ENCODE assay signal across 9 cellular contexts in the genomic region with DNA sequence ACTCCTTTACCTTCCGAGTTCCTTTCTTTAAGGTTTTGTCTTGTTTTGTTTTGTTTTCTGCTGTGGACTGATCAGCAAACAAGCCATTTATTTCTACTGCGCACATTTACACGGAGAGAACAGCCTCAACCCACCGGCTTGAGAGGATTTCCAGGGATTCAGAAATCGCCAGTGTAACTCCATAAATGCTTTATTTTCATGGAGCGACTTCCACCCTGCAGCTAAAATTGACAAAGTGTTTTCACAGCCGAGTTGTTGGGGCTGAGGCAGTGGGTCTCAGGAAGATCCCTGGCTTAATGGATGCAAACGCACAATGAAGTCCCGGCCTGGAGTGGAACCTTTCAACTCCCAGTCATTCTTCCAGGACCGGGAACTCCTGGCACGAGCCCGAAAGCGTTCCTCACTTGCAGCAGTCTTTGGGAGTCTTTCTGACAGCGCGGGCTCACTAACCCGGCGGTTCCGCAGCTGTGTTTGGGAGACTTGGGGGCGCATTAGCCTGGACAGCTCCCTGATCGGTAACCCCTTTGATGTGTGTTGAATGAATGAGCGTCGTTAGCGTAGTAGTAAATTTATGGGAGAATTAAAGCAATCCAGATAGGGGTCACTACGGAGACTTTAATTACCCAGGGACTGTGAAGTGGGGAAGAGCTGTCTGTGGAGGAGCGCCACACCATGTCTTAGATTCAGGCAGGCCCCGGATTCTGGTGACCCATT. TPM values are rescaled to one million over a fixed set of nuclear protein-coding genes. Genes with fewer than 3 reads are reported as not detected.
DNase-seq lines count a peak whose midpoint lies in the region; ATAC-seq, FAIRE-seq and TF ChIP-seq lines count a peak whose summit lies in the region.
"Had no signal": no experiment of that assay in that cellular context is flagged by ENCODE, and none has a peak within 500 bp of the region (broad histone marks: within the 10 kb centered on the region; RNA-seq: fewer than 3 reads in every experiment).

No MANE protein-coding gene starts in this region.

- whole genome bisulfite sequencing in H1 (ENCODE audit: extremely low coverage in 1 of 2, insufficient coverage in 1 of 2, insufficient read length in 1 of 2, insufficient replicate concordance in 2 of 2, low coverage in 1 of 2, low lambda C conversion rate in 2 of 2, missing lambda C conversion rate in 1 of 2), 2 experiments = 9% methylated on average over 26 of the region's 26 CpGs; no CpG with 5 or more reads in 1 of the 2 experiments

- intact Hi-C loops in mucosa of descending colon (cut with DNase I, micrococcal nuclease) = no loop called here

- H3K23ac ChIP-seq in H1 (ENCODE audit: insufficient read length) = no peak overlapping the region

- no peak overlapping the region for H4K5ac ChIP-seq in H1 (ENCODE audit: insufficient read length, low read depth, low read length)

- no peak overlapping the region for H3K4ac ChIP-seq in H1 (replicated peaks; ENCODE audit: insufficient read length, low read depth, low read length)

- no peaks in the 10 kb centered on the region for H3K79me1 ChIP-seq in H1 (ENCODE audit: low read depth, low read length)

- TF ChIP-seq RAD21 in H1 (IDR thresholded peaks at IDR 0.05 in 1 of 2, conservative IDR thresholded peaks at IDR 0.05 in 1 of 2; ENCODE audit: low read depth in 2 of 2, low read length in 2 of 2) = peak in 1 of 2 experiments; percentile 1; a peak in 1 of 4 replicates

- CTCF ChIA-PET in H1 (lab: Charles Lee; ENCODE audit: partially characterized antibody) = interaction anchor here (1.3 to 5.5 kb wide), 2 partner anchors 310 to 371 kb away, joined by 3 to 39 read pairs; no protein-coding TSS in a partner anchor

- H2BK12ac ChIP-seq in H1 (ENCODE audit: low read depth, low read length) = no peak overlapping the region

- no peak overlapping the region for H4K91ac ChIP-seq in H1 (replicated peaks; ENCODE audit: insufficient read length, low read length)

- H3K9me3 ChIP-seq in H1 (ENCODE audit: insufficient read depth in 2 of 2, low read depth in 1 of 2, low read length in 1 of 2) (0 out of 4 replicates have a peak, but pooled peaks cover 0 to 3% of the 10 kb centered on the region in 2 experiments), mucosa of descending colon (no peaks in the 10 kb centered on the region)

- H3K27ac ChIP-seq in H1 (ENCODE audit: low read depth, low read length) = no peak overlapping the region

- no peak overlapping the region; the same call in 1 of the 2 replicates for H3K18ac ChIP-seq in H1 (ENCODE audit: extremely low read depth, low read length)

- no peak overlapping the region for H2AK5ac ChIP-seq in H1 (ENCODE audit: low read depth, low read length)

- H3K56ac ChIP-seq in H1 (replicated peaks; ENCODE audit: insufficient read length, low read depth, low read length) = peak overlapping the region; percentile 38

- ATAC-seq in mucosa of descending colon = no peak

- no peak overlapping the region for H4K8ac ChIP-seq in H1 (ENCODE audit: extremely low read depth, insufficient read depth, low read length)

- H3K36me3 ChIP-seq in H1 (ENCODE audit: control insufficient read depth in 2 of 4, insufficient read depth in 4 of 4, low read length in 3 of 4) = no peaks in the 10 kb centered on the region
- no peaks in the 10 kb centered on the region for H3K36me3 ChIP-seq in mucosa of descending colon (ENCODE audit: low read depth)

- H2BK20ac ChIP-seq in H1 (ENCODE audit: low read length) = no peak overlapping the region

- POLR2A ChIA-PET in H1 (lab: Charles Lee; ENCODE audit: partially characterized antibody) = no interaction called here

- H3K23me2 ChIP-seq in H1 (ENCODE audit: low read depth, low read length) = peaks cover 20% of the 10 kb centered on the region

- H3K27me3 ChIP-seq in H1 (replicated peaks in 1 of 4; ENCODE audit: control insufficient read depth in 3 of 4, extremely low read depth in 1 of 4, insufficient read depth in 3 of 4, low read length in 3 of 4) = peaks cover 8 to 42% (median 30%) of the 10 kb centered on the region in 4 experiments

- H3K4me2 ChIP-seq in H1 (ENCODE audit: insufficient read depth in 1 of 2, low read depth in 2 of 2, low read length in 2 of 2) = peak overlapping the region; percentile 85 to 89

- peaks cover 0 to 4% of the 10 kb centered on the region in 2 experiments for H4K20me1 ChIP-seq in H1 (replicated peaks in 1 of 2; ENCODE audit: control insufficient read depth in 1 of 2, insufficient read depth in 2 of 2, low read length in 2 of 2)

- no peak for TF ChIP-seq EP300 in H1 (IDR thresholded peaks at IDR 0.05; ENCODE audit: borderline replicate concordance in 1 of 2, low read depth in 2 of 2, low read length in 2 of 2)

- no peak overlapping the region for H3K9ac ChIP-seq in H1 (replicated peaks in 1 of 4; ENCODE audit: extremely low read depth in 1 of 4, low read depth in 3 of 4, low read length in 3 of 4)

- TF ChIP-seq POLR2A in H1 (IDR thresholded peaks at IDR 0.05; ENCODE audit: control extremely low read depth in 1 of 2, low read depth in 2 of 2, low read length in 2 of 2) = no peak

- no peak overlapping the region for H2BK15ac ChIP-seq in H1 (ENCODE audit: low read length)

- H3K4me3 ChIP-seq in H1 (ENCODE audit: extremely low read depth in 1 of 4, insufficient read depth in 2 of 4, low read depth in 3 of 4, low read length in 4 of 4) = peak overlapping the region; percentile 48 to 70 (median 64)
- no peak overlapping the region for H3K4me3 ChIP-seq in mucosa of descending colon

- TF ChIP-seq CTCF in H1 (IDR thresholded peaks at IDR 0.05; ENCODE audit: control extremely low read depth in 1 of 3, insufficient read depth in 1 of 3, low read depth in 1 of 3, low read length in 3 of 3) = no peak
- no peak for TF ChIP-seq CTCF in mucosa of descending colon (IDR thresholded peaks at IDR 0.05)

- peaks cover 0 to 3% (median 1%) of the 10 kb centered on the region in 4 experiments; a peak in 3 of 7 replicates for H3K4me1 ChIP-seq in H1 (replicated peaks in 1 of 4; ENCODE audit: control insufficient read depth in 3 of 4, insufficient read depth in 4 of 4, low read length in 3 of 4)
- peaks cover 15% of the 10 kb centered on the region for H3K4me1 ChIP-seq in mucosa of descending colon (ENCODE audit: low read depth)

- no peak overlapping the region for H2BK120ac ChIP-seq in H1 (replicated peaks; ENCODE audit: low read depth, low read length)

- no peaks in the 10 kb centered on the region for H3K79me2 ChIP-seq in H1 (ENCODE audit: control insufficient read depth in 1 of 2, insufficient read depth in 2 of 2, low read length in 2 of 2)

- H2AFZ ChIP-seq in H1 (ENCODE audit: low read length) = peak overlapping the region; percentile 65; the same call in 1 of the 2 replicates

- no peak overlapping the region for H2BK5ac ChIP-seq in H1 (ENCODE audit: low read depth, low read length)

- DNase-seq in NCI-H146 (lab: John Stamatoyannopoulos, UW) (peak; percentile 3), NCI-H146 treated with DMSO at 0.1 percent for 48 hours (lab: John Stamatoyannopoulos, UW; ENCODE audit: unreplicated experiment) (no peak), M059J (ENCODE audit: low read depth) (peak; percentile 3), H1 (ENCODE audit: low read depth in 1 of 2, low spot score in 2 of 2) (peak in 1 of 2 experiments; percentile 64), mucosa of descending colon (peak; percentile 36 to 49 (median 45)), HTR-8/SVneo (ENCODE audit: insufficient read length, low spot score) (no peak)
- DNase-seq in stimulated activated naive CD4-positive, alpha-beta T cell treated with Interleukin-2 at 50 U/mL for 16 hours (lab: John Stamatoyannopoulos, UW) = no peak
- DNase-seq in stimulated activated CD8-positive, alpha-beta memory T cell treated with anti-CD3 and anti-CD28 coated beads, Interleukin-4, amount 100 ng/mL, for 48 hours = no peak

- H3K14ac ChIP-seq in H1 (ENCODE audit: insufficient read length) = no peak overlapping the region

- FAIRE-seq in H1 (lab: Jason Lieb, UNC) (peak; percentile 45), HTR-8/SVneo (lab: Jason Lieb, UNC) (no peak)

TF ChIP-seq in H1, 55 proteins besides CTCF, POLR2A, EP300 and RAD21 (continues in another document):
- no peak for TF ChIP-seq TEAD4 (IDR thresholded peaks at IDR 0.05; ENCODE audit: low read depth, low read length)
- TF ChIP-seq KDM4A (IDR thresholded peaks at IDR 0.05; ENCODE audit: low read depth, low read length, severe bottlenecking) = no peak
- TF ChIP-seq JUN (IDR thresholded peaks at IDR 0.05; ENCODE audit: low read depth, low read length) = no peak
- TF ChIP-seq TCF12 (IDR thresholded peaks at IDR 0.05; ENCODE audit: low read depth, low read length) = no peak
- TF ChIP-seq CREB1 (IDR thresholded peaks at IDR 0.05) = no peak
- no peak for TF ChIP-seq POU5F1 (IDR thresholded peaks at IDR 0.05; ENCODE audit: low read depth, low read length)
- peak; percentile 22; the same call in 1 of the 2 replicates for TF ChIP-seq SP1 (IDR thresholded peaks at IDR 0.05; ENCODE audit: low read depth, low read length)
- peak; percentile 56 for TF ChIP-seq ASH2L (IDR thresholded peaks at IDR 0.05; ENCODE audit: low read length)
- no peak for TF ChIP-seq SP2 (IDR thresholded peaks at IDR 0.05; ENCODE audit: low read length)
- TF ChIP-seq NANOG (IDR thresholded peaks at IDR 0.05; ENCODE audit: insufficient read depth, low read depth, low read length, poor library complexity, severe bottlenecking) = no peak
- peak; percentile 94 for TF ChIP-seq SAP30 (IDR thresholded peaks at IDR 0.05; ENCODE audit: insufficient read depth, insufficient replicate concordance, low read length)
- TF ChIP-seq POLR2AphosphoS5 (IDR thresholded peaks at IDR 0.05; ENCODE audit: low read depth, low read length) = no peak
- no peak for TF ChIP-seq BRCA1 (IDR thresholded peaks at IDR 0.05; ENCODE audit: low read depth, low read length)
- no peak for TF ChIP-seq FOSL1 (IDR thresholded peaks at IDR 0.05; ENCODE audit: insufficient read depth, low read depth, low read length)
- TF ChIP-seq GTF2F1 (IDR thresholded peaks at IDR 0.05; ENCODE audit: borderline replicate concordance, low read depth, low read length) = no peak
- no peak for TF ChIP-seq HDAC6 (IDR thresholded peaks at IDR 0.05; ENCODE audit: low read depth, low read length)
- peak; percentile 78 to 85; a peak in 2 of 4 replicates for TF ChIP-seq SIN3A (conservative IDR thresholded peaks at IDR 0.05 in 1 of 2, IDR thresholded peaks at IDR 0.05 in 1 of 2; ENCODE audit: low read depth in 1 of 2, low read length in 2 of 2)

RNA-seq across cellular contexts. Expression of a gene that starts 0.8 kb away (rescaled TPM):
- 0.12 TPM in 1 of 2 replicates, not detected in the other for total RNA-seq in M059J (2014; rRNA removed; shearing (Covaris generic))
- total RNA-seq in H1 (2021; fragmentation: NEBNext Ultra II Directional; extraction: Animal tissue kit (Norgen Biotek cat#: 25700)) = 3.4 and 4.3 TPM in 2 replicates
- polyA plus RNA-seq in H1 (2011; rRNA removed) = 0.54 and 0.91 TPM in 2 replicates
- 1.0 TPM for polyA plus RNA-seq in H1 (2011; cell fraction: cytosol; rRNA removed)
- polyA plus RNA-seq in H1 (2011; cell fraction: nucleus; rRNA removed) = 2.4 TPM
- 1.4 to 1.6 TPM (median 1.4 TPM) in 4 replicates for polyA plus RNA-seq in H1 (2012, experiment 1 of 2)
- polyA plus RNA-seq in H1 (2012, experiment 2 of 2) = 0.31 TPM
- polyA plus RNA-seq in H1 (2013, experiment 1 of 2) = 2.0 TPM
- 2.0 TPM for polyA plus RNA-seq in H1 (2013, experiment 2 of 2)
- polyA minus RNA-seq in H1 (2011; rRNA and poly(A)+ RNA removed) = 2.5 and 5.6 TPM in 2 replicates
- 2.4 TPM for polyA minus RNA-seq in H1 (2011; cell fraction: cytosol; rRNA and poly(A)+ RNA removed)
- 4.0 TPM for polyA minus RNA-seq in H1 (2011; cell fraction: nucleus; rRNA and poly(A)+ RNA removed)
- total RNA-seq in mucosa of descending colon = 10 to 100 TPM in 1 of 3 donors, 1 to 10 TPM in 2; 7.2 to 11.2 (median 9.9) TPM
- total RNA-seq: T-helper 2 cell treated with Interferon-gamma antibody and Interleukin-4, amounts not matched to agents 100 ng/mL and 5 ng/mL, for 36 hours had no signal

Comparison
In these comparisons a context has a peak if more than half of its experiments do, and no peak if none do; other contexts are left out.
1. DNase-seq: peak in NCI-H146 (single experiment), M059J (single experiment) and mucosa of descending colon (3 of 3); none in NCI-H146 treated with DMSO at 0.1 percent for 48 hours (single experiment), stimulated activated naive CD4-positive, alpha-beta T cell treated with Interleukin-2 at 50 U/mL for 16 hours (single experiment), HTR-8/SVneo (single experiment) and stimulated activated CD8-positive, alpha-beta memory T cell treated with anti-CD3 and anti-CD28 coated beads, Interleukin-4, amount 100 ng/mL, for 48 hours (single experiment).